In the genomic region with DNA sequence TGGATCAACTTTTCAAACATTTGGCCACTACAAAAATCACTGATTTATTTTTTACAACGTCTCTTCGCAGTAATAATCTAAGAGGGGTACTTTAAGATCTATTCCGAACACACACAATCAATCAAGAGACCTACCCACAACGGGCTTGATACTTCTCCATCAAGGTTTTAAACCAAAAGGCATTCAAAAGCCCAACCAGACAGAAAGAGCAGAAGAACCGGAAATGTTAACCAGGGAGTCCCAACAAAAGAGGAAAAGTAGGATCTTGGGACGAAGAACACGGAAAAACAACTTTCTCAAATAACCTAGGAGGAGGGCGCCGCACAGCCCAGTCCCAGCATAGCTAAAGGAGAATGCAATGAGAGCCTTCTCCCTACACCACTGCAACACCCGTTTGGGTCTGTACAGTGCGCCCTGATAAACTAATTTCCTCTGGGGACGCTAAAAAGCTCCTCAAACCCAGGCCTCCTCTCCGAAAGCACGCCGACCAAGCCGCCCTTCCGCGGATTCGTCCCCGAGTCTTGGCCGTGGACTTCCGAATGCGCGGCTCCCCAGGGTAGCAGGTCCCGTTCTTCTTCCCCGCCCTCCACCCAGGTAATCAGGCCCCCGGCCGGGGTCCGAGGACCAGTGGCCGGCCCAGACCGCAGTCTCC, we compare ENCODE assay signal across 6 cellular contexts. TPM values are rescaled to one million over a fixed set of nuclear protein-coding genes. Genes with fewer than 3 reads are reported as not detected.
DNase-seq lines count a peak whose midpoint lies in the region; ATAC-seq and TF ChIP-seq lines count a peak whose summit lies in the region.

No MANE protein-coding gene starts in this region.

- H3K27ac Mint-ChIP-seq in activated naive CD8-positive, alpha-beta T cell treated with anti-CD3 and anti-CD28 coated beads, Interleukin-2, amount 50 U/mL, for 24 hours: peak overlapping the region; percentile 95

- peaks cover 38% of the 10 kb centered on the region for H3K36me3 Mint-ChIP-seq in activated naive CD8-positive, alpha-beta T cell treated with anti-CD3 and anti-CD28 coated beads, Interleukin-2, amount 50 U/mL, for 24 hours (ENCODE audit: low read depth)

- peak overlapping the region; percentile 93 for H3K4me3 Mint-ChIP-seq in activated naive CD8-positive, alpha-beta T cell treated with anti-CD3 and anti-CD28 coated beads, Interleukin-2, amount 50 U/mL, for 24 hours

- no peaks in the 10 kb centered on the region for H3K27me3 Mint-ChIP-seq in activated naive CD8-positive, alpha-beta T cell treated with anti-CD3 and anti-CD28 coated beads, Interleukin-2, amount 50 U/mL, for 24 hours

- H3K4me1 Mint-ChIP-seq in activated naive CD8-positive, alpha-beta T cell treated with anti-CD3 and anti-CD28 coated beads, Interleukin-2, amount 50 U/mL, for 24 hours: peaks cover 45% of the 10 kb centered on the region

- intact Hi-C loops in mucosa of descending colon (cut with DNase I, micrococcal nuclease): no loop called here

- H3K4me3 ChIP-seq in mucosa of descending colon: peak overlapping the region; percentile 76

- H3K9me3 ChIP-seq in mucosa of descending colon: no peaks in the 10 kb centered on the region

- peaks cover 6% of the 10 kb centered on the region for H3K4me1 ChIP-seq in mucosa of descending colon (ENCODE audit: low read depth)

- no peaks in the 10 kb centered on the region for H3K36me3 ChIP-seq in mucosa of descending colon (ENCODE audit: low read depth)

- ATAC-seq in HG02885 (IDR thresholded peaks at IDR 0.05; ENCODE audit: poor library complexity, unreplicated experiment): peak; percentile 26
- ATAC-seq in activated naive CD8-positive, alpha-beta T cell treated with anti-CD3 and anti-CD28 coated beads, Interleukin-2, amount 50 U/mL, for 24 hours: peak; percentile 1
- ATAC-seq in mucosa of descending colon: peak; percentile 35

- TF ChIP-seq CTCF in mucosa of descending colon (IDR thresholded peaks at IDR 0.05): no peak

- H3K9me3 Mint-ChIP-seq in activated naive CD8-positive, alpha-beta T cell treated with anti-CD3 and anti-CD28 coated beads, Interleukin-2, amount 50 U/mL, for 24 hours: no peaks in the 10 kb centered on the region

- peak; percentile 64 for DNase-seq in COLO668 (lab: John Stamatoyannopoulos, UW; ENCODE audit: unreplicated experiment)
- DNase-seq in activated naive CD8-positive, alpha-beta T cell treated with anti-CD3 and anti-CD28 coated beads, Interleukin-2, amount 50 U/mL, for 24 hours: peak; percentile 36
- peak in 1 of 3 donors; percentile 36 for DNase-seq in mucosa of descending colon
- DNase-seq in cortex of kidney (lab: John Stamatoyannopoulos, UW): no peak
- no peak for DNase-seq in NCI-H226

RNA-seq across cellular contexts. Expression of a gene that starts 0.6 kb away (rescaled TPM):
- 100 to 1,000 TPM; 349 to 387 (median 350) TPM for total RNA-seq in mucosa of descending colon

RNA-seq across cellular contexts. Expression of a gene that starts 7.1 kb away (rescaled TPM):
- total RNA-seq in mucosa of descending colon: 10 to 100 TPM; 35.4 to 63.9 (median 35.9) TPM

RNA-seq across cellular contexts. Expression of a gene that starts 18.7 kb away (rescaled TPM):
- 1 to 10 TPM in 1 of 3 donors, under 1 TPM in 2; 0.17 to 2.1 (median 0.22) TPM for total RNA-seq in mucosa of descending colon

RNA-seq across cellular contexts. Expression of a gene that starts 37.0 kb away (rescaled TPM):
- total RNA-seq in mucosa of descending colon: 10 to 100 TPM; 50.4 to 72.3 (median 55.8) TPM

RNA-seq across cellular contexts. Expression of a gene that starts 45.2 kb away (rescaled TPM):
- total RNA-seq in mucosa of descending colon: not detected

Comparison
In these comparisons a context has a peak if more than half of its experiments do, and no peak if none do; other contexts are left out.
1. DNase-seq: peak in COLO668 (single experiment) and activated naive CD8-positive, alpha-beta T cell treated with anti-CD3 and anti-CD28 coated beads, Interleukin-2, amount 50 U/mL, for 24 hours (single experiment); none in cortex of kidney (single experiment) and NCI-H226 (single experiment).
2. Peak in every context shown above with its lines, with median percentiles within 50 percentile points of each other: ATAC-seq.